7 cellular contexts compared by ENCODE assay signal in genomic region chr10:47472647-47473046, GRCh38.
DNase-seq lines count a peak whose midpoint lies in the region; ATAC-seq, FAIRE-seq and TF ChIP-seq lines count a peak whose summit lies in the region.
"Not testable (repeated sequence)": the region's sequence is repeated elsewhere in the genome, so short reads cannot be mapped to it uniquely, and the experiment has no call there.

No MANE protein-coding gene starts in this region.

- ATAC-seq in GM18873 (IDR thresholded peaks at IDR 0.05; ENCODE audit: low FRiP score, unreplicated experiment) (peak; percentile 62), GM21526 (IDR thresholded peaks at IDR 0.05; ENCODE audit: low FRiP score, unreplicated experiment) (peak; percentile 46), HG02852 (IDR thresholded peaks at IDR 0.05; ENCODE audit: unreplicated experiment) (peak; percentile 65), HG03354 (IDR thresholded peaks at IDR 0.05; ENCODE audit: poor library complexity, severe bottlenecking, unreplicated experiment) (peak; percentile 56)
- peak; percentile 83 for ATAC-seq in activated naive CD8-positive, alpha-beta T cell treated with anti-CD3 and anti-CD28 coated beads, Interleukin-2, amount 50 U/mL, for 24 hours

- DNase-seq in RCC 7860 (ENCODE audit: low spot score); activated naive CD8-positive, alpha-beta T cell treated with anti-CD3 and anti-CD28 coated beads, Interleukin-2, amount 50 U/mL, for 24 hours: not testable (repeated sequence)

- H3K9me3 Mint-ChIP-seq in activated naive CD8-positive, alpha-beta T cell treated with anti-CD3 and anti-CD28 coated beads, Interleukin-2, amount 50 U/mL, for 24 hours, result not testable (repeated sequence)

- peak overlapping the region; percentile 46 for H3K27ac ChIP-seq in neutrophil

- H3K36me3 ChIP-seq in neutrophil, result not testable (repeated sequence)

- not testable (repeated sequence) for H3K4me1 ChIP-seq in neutrophil (ENCODE audit: control insufficient read depth in 1 of 2, insufficient read depth in 1 of 2, low read depth in 1 of 2, low read length in 1 of 2)

- H3K27me3 Mint-ChIP-seq in activated naive CD8-positive, alpha-beta T cell treated with anti-CD3 and anti-CD28 coated beads, Interleukin-2, amount 50 U/mL, for 24 hours, result not testable (repeated sequence)

- FAIRE-seq in RCC 7860 (lab: Jason Lieb, UNC), result peak; percentile 74

- not testable (repeated sequence) for H3K36me3 Mint-ChIP-seq in activated naive CD8-positive, alpha-beta T cell treated with anti-CD3 and anti-CD28 coated beads, Interleukin-2, amount 50 U/mL, for 24 hours (ENCODE audit: low read depth)

- not testable (repeated sequence) for H3K4me3 Mint-ChIP-seq in activated naive CD8-positive, alpha-beta T cell treated with anti-CD3 and anti-CD28 coated beads, Interleukin-2, amount 50 U/mL, for 24 hours

- H3K27me3 ChIP-seq in neutrophil, result not testable (repeated sequence)

- H3K27ac Mint-ChIP-seq in activated naive CD8-positive, alpha-beta T cell treated with anti-CD3 and anti-CD28 coated beads, Interleukin-2, amount 50 U/mL, for 24 hours, result not testable (repeated sequence)

- H3K4me3 ChIP-seq in neutrophil (ENCODE audit: low read depth in 1 of 2, low read length in 1 of 2), result not testable (repeated sequence)

- TF ChIP-seq CTCF in neutrophil (IDR thresholded peaks at IDR 0.05), result not testable (repeated sequence)

- not testable (repeated sequence) for H3K4me1 Mint-ChIP-seq in activated naive CD8-positive, alpha-beta T cell treated with anti-CD3 and anti-CD28 coated beads, Interleukin-2, amount 50 U/mL, for 24 hours

- H3K9me3 ChIP-seq in neutrophil, result not testable (repeated sequence)
